Comparison of ENCODE assay signal across 31 cellular contexts in genomic region chr1:9149151-9149550, GRCh38. TPM values are rescaled to one million over a fixed set of nuclear protein-coding genes. Genes with fewer than 3 reads are reported as not detected.
A peak's percentile ranks its signal among the peaks of the same experiment; 100 is the strongest.
DNase-seq lines count a peak whose midpoint lies in the region; ATAC-seq and TF ChIP-seq lines count a peak whose summit lies in the region.
"Had no signal": no experiment of that assay in that cellular context is flagged by ENCODE, and none has a peak within 500 bp of the region (broad histone marks: within the 10 kb centered on the region; RNA-seq: fewer than 3 reads in every experiment).

No MANE protein-coding gene starts in this region.

- H3K27ac ChIP-seq in osteoblast (ENCODE audit: low read depth, low read length) (peak overlapping the region; percentile 67), tibial nerve (peak overlapping the region; percentile 39 to 89 (median 79))
- H3K27ac ChIP-seq: colonic mucosa, epithelial cell of prostate, pancreas had no signal

- H3K4me3 ChIP-seq in adipocyte (ENCODE audit: low read length) (no peak overlapping the region), osteoblast (ENCODE audit: insufficient read depth, low read length) (no peak overlapping the region), tibial nerve (no peak overlapping the region)
- H3K4me3 ChIP-seq: breast epithelium, colonic mucosa, pancreas, spleen had no signal

- H3K9ac ChIP-seq in adipocyte (ENCODE audit: low read length), result peak overlapping the region; percentile 6

- H3K4me2 ChIP-seq in osteoblast (ENCODE audit: insufficient read depth, low read length), result no peak overlapping the region

- H3K79me2 ChIP-seq in osteoblast (ENCODE audit: insufficient read depth, low read length), result peaks cover 50% of the 10 kb centered on the region

- H3K27me3 ChIP-seq in adipocyte (replicated peaks; ENCODE audit: control insufficient read depth, insufficient read depth, low read length) (no peaks in the 10 kb centered on the region), osteoblast (ENCODE audit: insufficient read depth, low read length) (no peaks in the 10 kb centered on the region), tibial nerve (no peaks in the 10 kb centered on the region)
- H3K27me3 ChIP-seq: breast epithelium, colonic mucosa, pancreas, spleen had no signal

- H2AFZ ChIP-seq in osteoblast (ENCODE audit: low read length), result no peak overlapping the region

- H4K20me1 ChIP-seq in osteoblast (ENCODE audit: insufficient read depth, low read length), result peaks cover 30% of the 10 kb centered on the region

- DNase-seq in adipocyte (ENCODE audit: low read depth) (no peak), glutamatergic neuron (no peak), osteoblast (ENCODE audit: insufficient read length, low spot score, missing footprints) (no peak), tibial nerve (ENCODE audit: low spot score in 2 of 2) (no peak), SW 1271 (lab: John Stamatoyannopoulos, UW) (no peak), ureter (ENCODE audit: low spot score) (no peak)
- DNase-seq: activated CD8-positive, alpha-beta T cell treated with anti-CD3 and anti-CD28 coated beads, Interleukin-2, amount 10 ng/mL, durations not matched to agents 7 days and 5 days; activated naive CD4-positive, alpha-beta T cell treated with anti-CD3 and anti-CD28 coated beads, Interleukin-2, amount 10 ng/mL, durations not matched to agents 7 days and 5 days; amniotic stem cell; CD8-positive, alpha-beta memory T cell; colonic mucosa; effector CD8-positive, alpha-beta T cell; EL; head of caudate nucleus; HFFc6; mammary epithelial cell; MV-4-11; NCI-H1436 treated with DMSO at 0.1 percent for 48 hours; NCI-H345; pancreas; SIG-M5; spleen; stimulated activated CD4-positive, alpha-beta T cell treated with anti-CD3 and anti-CD28 coated beads, Interleukin-2, amount 100 ng/mL, for 24 hours; stimulated activated CD8-positive, alpha-beta memory T cell treated with anti-CD3 and anti-CD28 coated beads, Interleukin-4, amount 100 ng/mL, for 48 hours; stimulated activated naive CD8-positive, alpha-beta T cell treated with anti-CD3 and anti-CD28 coated beads, Interleukin-15, amount 100 ng/mL, for 72 hours had no signal

- peaks cover 1% of the 10 kb centered on the region for H3K27me3 Mint-ChIP-seq in glutamatergic neuron (ENCODE audit: unreplicated experiment)
- H3K27me3 Mint-ChIP-seq: CD8-positive, alpha-beta memory T cell; IgD-negative memory B cell; stimulated activated naive CD8-positive, alpha-beta T cell treated with anti-CD3 and anti-CD28 coated beads, Interleukin-15, amount 100 ng/mL, for 72 hours; type B pancreatic cell had no signal

- peaks cover 40% of the 10 kb centered on the region for H3K4me1 ChIP-seq in adipocyte (ENCODE audit: control insufficient read depth, insufficient read depth, low read length)
- H3K4me1 ChIP-seq in osteoblast (ENCODE audit: insufficient read depth, low read length), result peaks cover 24% of the 10 kb centered on the region
- peaks cover 0 to 52% (median 13%) of the 10 kb centered on the region in 4 donors for H3K4me1 ChIP-seq in tibial nerve
- H3K4me1 ChIP-seq: breast epithelium, colonic mucosa, pancreas had no signal

- WGBS in tibial nerve, 2 donors, result 91 to 98% methylated on average over 3 of the region's 3 CpGs

- TF ChIP-seq CTCF in glutamatergic neuron (IDR thresholded peaks at IDR 0.05; ENCODE audit: partially characterized antibody, unreplicated experiment), result no peak
- no peak for TF ChIP-seq CTCF in osteoblast (IDR thresholded peaks at IDR 0.05; ENCODE audit: extremely low read depth, low read depth, low read length)
- TF ChIP-seq CTCF in tibial nerve (IDR thresholded peaks at IDR 0.05), result no peak

- peaks cover 19% of the 10 kb centered on the region for H3K4me1 Mint-ChIP-seq in glutamatergic neuron (ENCODE audit: low read depth, unreplicated experiment)
- H3K4me1 Mint-ChIP-seq: activated naive CD4-positive, alpha-beta T cell treated with anti-CD3 and anti-CD28 coated beads, Interleukin-2, amount 10 ng/mL, durations not matched to agents 7 days and 5 days; CD8-positive, alpha-beta memory T cell; IgD-negative memory B cell; neural crest cell; stimulated activated naive CD8-positive, alpha-beta T cell treated with anti-CD3 and anti-CD28 coated beads, Interleukin-15, amount 100 ng/mL, for 72 hours had no signal

- no peak for TF ChIP-seq POLR2A in tibial nerve (IDR thresholded peaks at IDR 0.05)

- TF ChIP-seq EP300 in tibial nerve (IDR thresholded peaks at IDR 0.05), result no peak

- H3K36me3 ChIP-seq in adipocyte (ENCODE audit: control insufficient read depth, insufficient read depth, low read length, severe bottlenecking) (peaks cover 33% of the 10 kb centered on the region), osteoblast (ENCODE audit: insufficient read depth, low read length) (peaks cover 55% of the 10 kb centered on the region), tibial nerve (no peaks in the 10 kb centered on the region)
- H3K36me3 ChIP-seq: breast epithelium, colonic mucosa had no signal

- H3K9me3 Mint-ChIP-seq in glutamatergic neuron (ENCODE audit: unreplicated experiment), result peaks cover 4% of the 10 kb centered on the region
- H3K9me3 Mint-ChIP-seq: activated naive CD4-positive, alpha-beta T cell treated with anti-CD3 and anti-CD28 coated beads, Interleukin-2, amount 10 ng/mL, durations not matched to agents 7 days and 5 days; CD8-positive, alpha-beta memory T cell; HFFc6; IgD-negative memory B cell; neural crest cell; stimulated activated naive CD8-positive, alpha-beta T cell treated with anti-CD3 and anti-CD28 coated beads, Interleukin-15, amount 100 ng/mL, for 72 hours; type B pancreatic cell had no signal

- no peak overlapping the region for H3K27ac Mint-ChIP-seq in glutamatergic neuron (ENCODE audit: unreplicated experiment)
- H3K27ac Mint-ChIP-seq: activated CD8-positive, alpha-beta T cell treated with anti-CD3 and anti-CD28 coated beads, Interleukin-2, amount 10 ng/mL, durations not matched to agents 7 days and 5 days; activated naive CD4-positive, alpha-beta T cell treated with anti-CD3 and anti-CD28 coated beads, Interleukin-2, amount 10 ng/mL, durations not matched to agents 7 days and 5 days; CD8-positive, alpha-beta memory T cell; IgD-negative memory B cell; stimulated activated naive CD8-positive, alpha-beta T cell treated with anti-CD3 and anti-CD28 coated beads, Interleukin-15, amount 100 ng/mL, for 72 hours; type B pancreatic cell had no signal

- H3K4me3 Mint-ChIP-seq in glutamatergic neuron (ENCODE audit: unreplicated experiment), result peak overlapping the region; percentile 69
- H3K4me3 Mint-ChIP-seq: activated CD8-positive, alpha-beta T cell treated with anti-CD3 and anti-CD28 coated beads, Interleukin-2, amount 10 ng/mL, durations not matched to agents 7 days and 5 days; activated naive CD4-positive, alpha-beta T cell treated with anti-CD3 and anti-CD28 coated beads, Interleukin-2, amount 10 ng/mL, durations not matched to agents 7 days and 5 days; CD8-positive, alpha-beta memory T cell; HFFc6; IgD-negative memory B cell; neural crest cell; stimulated activated naive CD8-positive, alpha-beta T cell treated with anti-CD3 and anti-CD28 coated beads, Interleukin-15, amount 100 ng/mL, for 72 hours; type B pancreatic cell had no signal

- H3K9me3 ChIP-seq in adipocyte (ENCODE audit: control insufficient read depth, low read length) (no peaks in the 10 kb centered on the region), osteoblast (ENCODE audit: low read depth, low read length) (no peaks in the 10 kb centered on the region), tibial nerve (no peaks in the 10 kb centered on the region)
- H3K9me3 ChIP-seq: breast epithelium, colonic mucosa, pancreas, spleen had no signal

- no peaks in the 10 kb centered on the region for H3K36me3 Mint-ChIP-seq in glutamatergic neuron (ENCODE audit: unreplicated experiment)
- H3K36me3 Mint-ChIP-seq: activated naive CD4-positive, alpha-beta T cell treated with anti-CD3 and anti-CD28 coated beads, Interleukin-2, amount 10 ng/mL, durations not matched to agents 7 days and 5 days had no signal

- ATAC-seq in GM21423 (IDR thresholded peaks at IDR 0.05; ENCODE audit: unreplicated experiment), result no peak
- ATAC-seq: activated CD8-positive, alpha-beta T cell treated with anti-CD3 and anti-CD28 coated beads, Interleukin-2, amount 10 ng/mL, durations not matched to agents 7 days and 5 days; stimulated activated naive CD8-positive, alpha-beta T cell treated with anti-CD3 and anti-CD28 coated beads, Interleukin-15, amount 100 ng/mL, for 72 hours had no signal

RNA-seq across cellular contexts. Expression of gene GPR157, which starts 20.2 kb away (rescaled TPM):
- total RNA-seq in glutamatergic neuron (ENCODE audit: unreplicated experiment) (0.76 TPM), osteoblast (3.2 and 5.4 TPM in 2 replicates), tibial nerve (10 to 100 TPM in 1 of 4 donors, 1 to 10 TPM in 3; 2.8 to 10.5 (median 6.2) TPM), ureter (12.2 TPM)
